1 cellular context compared by ENCODE assay signal in genomic region chr9:91536211-91536691, GRCh38.
TF ChIP-seq lines count a peak whose summit lies in the region.

No MANE protein-coding gene starts in this region.

TF ChIP-seq in HepG2, 621 proteins besides CTCF, POLR2A, EP300 and RAD21 (continued from another document):
- TF ChIP-seq ZNF513 (CRISPR knock-in tag; conservative IDR thresholded peaks at IDR 0.05), result no peak
- TF ChIP-seq SOX6 (IDR thresholded peaks at IDR 0.05), result no peak
- TF ChIP-seq SOX6 (CRISPR knock-in tag; IDR thresholded peaks at IDR 0.05), result 0 out of 2 replicates have a peak, but pooled peaks have one; percentile 11
- TF ChIP-seq DNMT3B (CRISPR knock-in tag; conservative IDR thresholded peaks at IDR 0.05), result no peak
- no peak for TF ChIP-seq MIXL1 (CRISPR knock-in tag; IDR thresholded peaks at IDR 0.05)
- TF ChIP-seq ZBTB43 (CRISPR knock-in tag; conservative IDR thresholded peaks at IDR 0.05), result peak; percentile 99
- TF ChIP-seq POGZ (CRISPR knock-in tag; IDR thresholded peaks at IDR 0.05), result 0 out of 2 replicates have a peak, but pooled peaks have one; percentile 12
- no peak for TF ChIP-seq FOXA1 (IDR thresholded peaks at IDR 0.05)
- peak; percentile 56; the same call in 1 of the 2 replicates for TF ChIP-seq FOXA1 (CRISPR knock-in tag; IDR thresholded peaks at IDR 0.05)
- TF ChIP-seq SOX5 (CRISPR knock-in tag; IDR thresholded peaks at IDR 0.05; ENCODE audit: borderline replicate concordance), result peak; percentile 46; the same call in 1 of the 2 replicates
- TF ChIP-seq THAP11 (CRISPR knock-in tag; IDR thresholded peaks at IDR 0.05), result 0 out of 2 replicates have a peak, but pooled peaks have one; percentile 31
- 0 out of 2 replicates have a peak, but pooled peaks have one; percentile 26 for TF ChIP-seq ZNF670 (CRISPR knock-in tag; IDR thresholded peaks at IDR 0.05; ENCODE audit: borderline replicate concordance)
